ENCODE assay signal across 1 cellular context in genomic region chr6:21587182-21587924, GRCh38.
TF ChIP-seq lines count a peak whose summit lies in the region.

No MANE protein-coding gene starts in this region.

TF ChIP-seq in HEK293, 187 proteins besides CTCF, POLR2A, EP300 and RAD21 (continued from another document and continues in another):
- TF ChIP-seq, protein P1, sequence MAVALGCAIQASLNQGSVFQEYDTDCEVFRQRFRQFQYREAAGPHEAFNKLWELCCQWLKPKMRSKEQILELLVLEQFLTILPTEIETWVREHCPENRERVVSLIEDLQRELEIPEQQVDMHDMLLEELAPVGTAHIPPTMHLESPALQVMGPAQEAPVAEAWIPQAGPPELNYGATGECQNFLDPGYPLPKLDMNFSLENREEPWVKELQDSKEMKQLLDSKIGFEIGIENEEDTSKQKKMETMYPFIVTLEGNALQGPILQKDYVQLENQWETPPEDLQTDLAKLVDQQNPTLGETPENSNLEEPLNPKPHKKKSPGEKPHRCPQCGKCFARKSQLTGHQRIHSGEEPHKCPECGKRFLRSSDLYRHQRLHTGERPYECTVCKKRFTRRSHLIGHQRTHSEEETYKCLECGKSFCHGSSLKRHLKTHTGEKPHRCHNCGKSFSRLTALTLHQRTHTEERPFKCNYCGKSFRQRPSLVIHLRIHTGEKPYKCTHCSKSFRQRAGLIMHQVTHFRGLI (tag by site-specific recombination; IDR thresholded peaks at IDR 0.05) = 0 out of 2 replicates have a peak, but pooled peaks have one; percentile 33
- TF ChIP-seq ZBTB7A (tag by site-specific recombination; IDR thresholded peaks at IDR 0.05; ENCODE audit: low read depth) (no peak; the same call in 1 of the 2 replicates), ZNF664 (tag by site-specific recombination; IDR thresholded peaks at IDR 0.05) (no peak), PATZ1 (tag by site-specific recombination; IDR thresholded peaks at IDR 0.05) (peak; percentile 73), ZNF184 (tag by site-specific recombination; IDR thresholded peaks at IDR 0.05) (no peak), ZNF747 (tag by site-specific recombination; IDR thresholded peaks at IDR 0.05) (no peak), ZNF292 (tag by site-specific recombination; IDR thresholded peaks at IDR 0.05; ENCODE audit: borderline replicate concordance, low read depth) (no peak), ZBTB1 (tag by site-specific recombination; IDR thresholded peaks at IDR 0.05) (no peak), ZBTB8A (tag by site-specific recombination; IDR thresholded peaks at IDR 0.05) (peak; percentile 90), ZNF473 (tag by site-specific recombination; IDR thresholded peaks at IDR 0.05) (no peak), ZNF350 (tag by site-specific recombination; IDR thresholded peaks at IDR 0.05) (no peak), ZNF677 (tag by site-specific recombination; IDR thresholded peaks at IDR 0.05) (no peak), ZNF585B (tag by site-specific recombination; IDR thresholded peaks at IDR 0.05) (no peak), ZNF138 (tag by site-specific recombination; IDR thresholded peaks at IDR 0.05; ENCODE audit: borderline replicate concordance) (no peak), EGR2 (tag by site-specific recombination; IDR thresholded peaks at IDR 0.05; ENCODE audit: low read depth) (peak; percentile 98), ZBTB49 (tag by site-specific recombination; IDR thresholded peaks at IDR 0.05; ENCODE audit: low read depth) (no peak), KLF7 (tag by site-specific recombination; IDR thresholded peaks at IDR 0.05; ENCODE audit: borderline replicate concordance) (peak; percentile 95), ZNF555 (tag by site-specific recombination; conservative IDR thresholded peaks at IDR 0.05) (no peak), ZNF48 (tag by site-specific recombination; IDR thresholded peaks at IDR 0.05) (no peak), ZNF157 (tag by site-specific recombination; IDR thresholded peaks at IDR 0.05) (no peak), ZNF174 (tag by site-specific recombination; IDR thresholded peaks at IDR 0.05) (no peak), ZNF302 (tag by site-specific recombination; IDR thresholded peaks at IDR 0.05; ENCODE audit: low read depth) (no peak), ZNF140 (tag by site-specific recombination; IDR thresholded peaks at IDR 0.05) (no peak), ZNF843 (tag by site-specific recombination; IDR thresholded peaks at IDR 0.05) (peak; percentile 41; the same call in 1 of the 2 replicates), ZNF214 (tag by site-specific recombination; IDR thresholded peaks at IDR 0.05; ENCODE audit: borderline replicate concordance) (no peak), ZNF391 (tag by site-specific recombination; IDR thresholded peaks at IDR 0.05; ENCODE audit: borderline replicate concordance, low read depth) (no peak), SCRT2 (tag by site-specific recombination; IDR thresholded peaks at IDR 0.05) (peak; percentile 92), ZNF324 (tag by site-specific recombination; IDR thresholded peaks at IDR 0.05) (peak; percentile 48; the same call in 1 of the 2 replicates), ZXDB (tag by site-specific recombination; IDR thresholded peaks at IDR 0.05) (0 out of 2 replicates have a peak, but pooled peaks have one; percentile 59), ZNF398 (tag by site-specific recombination; IDR thresholded peaks at IDR 0.05) (peak; percentile 93), ZBTB6 (tag by site-specific recombination; IDR thresholded peaks at IDR 0.05) (no peak), KLF16 (tag by site-specific recombination; IDR thresholded peaks at IDR 0.05) (no peak), HOXA7 (CRISPR knock-in tag; IDR thresholded peaks at IDR 0.05; ENCODE audit: borderline replicate concordance) (no peak; the same call in 1 of the 2 replicates), ZNF658 (tag by site-specific recombination; IDR thresholded peaks at IDR 0.05) (no peak), ZBTB21 (tag by site-specific recombination; IDR thresholded peaks at IDR 0.05) (peak; percentile 76; the same call in 1 of the 2 replicates), ZNF24 (tag by site-specific recombination; IDR thresholded peaks at IDR 0.05) (no peak; the same call in 1 of the 2 replicates), KLF10 (tag by site-specific recombination; IDR thresholded peaks at IDR 0.05) (no peak), GFI1B (tag by site-specific recombination; IDR thresholded peaks at IDR 0.05) (no peak), ZBTB20 (tag by site-specific recombination; IDR thresholded peaks at IDR 0.05) (peak; percentile 76; the same call in 1 of the 2 replicates), ZNF596 (tag by site-specific recombination; IDR thresholded peaks at IDR 0.05) (no peak)
- TF ChIP-seq, protein P2, sequence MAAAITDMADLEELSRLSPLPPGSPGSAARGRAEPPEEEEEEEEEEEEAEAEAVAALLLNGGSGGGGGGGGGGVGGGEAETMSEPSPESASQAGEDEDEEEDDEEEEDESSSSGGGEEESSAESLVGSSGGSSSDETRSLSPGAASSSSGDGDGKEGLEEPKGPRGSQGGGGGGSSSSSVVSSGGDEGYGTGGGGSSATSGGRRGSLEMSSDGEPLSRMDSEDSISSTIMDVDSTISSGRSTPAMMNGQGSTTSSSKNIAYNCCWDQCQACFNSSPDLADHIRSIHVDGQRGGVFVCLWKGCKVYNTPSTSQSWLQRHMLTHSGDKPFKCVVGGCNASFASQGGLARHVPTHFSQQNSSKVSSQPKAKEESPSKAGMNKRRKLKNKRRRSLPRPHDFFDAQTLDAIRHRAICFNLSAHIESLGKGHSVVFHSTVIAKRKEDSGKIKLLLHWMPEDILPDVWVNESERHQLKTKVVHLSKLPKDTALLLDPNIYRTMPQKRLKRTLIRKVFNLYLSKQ (tag by site-specific recombination; IDR thresholded peaks at IDR 0.05; ENCODE audit: borderline replicate concordance) = no peak
- TF ChIP-seq, protein P3, sequence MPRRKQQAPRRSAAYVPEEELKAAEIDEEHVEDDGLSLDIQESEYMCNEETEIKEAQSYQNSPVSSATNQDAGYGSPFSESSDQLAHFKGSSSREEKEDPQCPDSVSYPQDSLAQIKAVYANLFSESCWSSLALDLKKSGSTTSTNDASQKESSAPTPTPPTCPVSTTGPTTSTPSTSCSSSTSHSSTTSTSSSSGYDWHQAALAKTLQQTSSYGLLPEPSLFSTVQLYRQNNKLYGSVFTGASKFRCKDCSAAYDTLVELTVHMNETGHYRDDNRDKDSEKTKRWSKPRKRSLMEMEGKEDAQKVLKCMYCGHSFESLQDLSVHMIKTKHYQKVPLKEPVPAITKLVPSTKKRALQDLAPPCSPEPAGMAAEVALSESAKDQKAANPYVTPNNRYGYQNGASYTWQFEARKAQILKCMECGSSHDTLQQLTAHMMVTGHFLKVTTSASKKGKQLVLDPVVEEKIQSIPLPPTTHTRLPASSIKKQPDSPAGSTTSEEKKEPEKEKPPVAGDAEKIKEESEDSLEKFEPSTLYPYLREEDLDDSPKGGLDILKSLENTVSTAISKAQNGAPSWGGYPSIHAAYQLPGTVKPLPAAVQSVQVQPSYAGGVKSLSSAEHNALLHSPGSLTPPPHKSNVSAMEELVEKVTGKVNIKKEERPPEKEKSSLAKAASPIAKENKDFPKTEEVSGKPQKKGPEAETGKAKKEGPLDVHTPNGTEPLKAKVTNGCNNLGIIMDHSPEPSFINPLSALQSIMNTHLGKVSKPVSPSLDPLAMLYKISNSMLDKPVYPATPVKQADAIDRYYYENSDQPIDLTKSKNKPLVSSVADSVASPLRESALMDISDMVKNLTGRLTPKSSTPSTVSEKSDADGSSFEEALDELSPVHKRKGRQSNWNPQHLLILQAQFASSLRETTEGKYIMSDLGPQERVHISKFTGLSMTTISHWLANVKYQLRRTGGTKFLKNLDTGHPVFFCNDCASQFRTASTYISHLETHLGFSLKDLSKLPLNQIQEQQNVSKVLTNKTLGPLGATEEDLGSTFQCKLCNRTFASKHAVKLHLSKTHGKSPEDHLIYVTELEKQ (tag by site-specific recombination; IDR thresholded peaks at IDR 0.05; ENCODE audit: borderline replicate concordance) = no peak
- TF ChIP-seq, protein P4, sequence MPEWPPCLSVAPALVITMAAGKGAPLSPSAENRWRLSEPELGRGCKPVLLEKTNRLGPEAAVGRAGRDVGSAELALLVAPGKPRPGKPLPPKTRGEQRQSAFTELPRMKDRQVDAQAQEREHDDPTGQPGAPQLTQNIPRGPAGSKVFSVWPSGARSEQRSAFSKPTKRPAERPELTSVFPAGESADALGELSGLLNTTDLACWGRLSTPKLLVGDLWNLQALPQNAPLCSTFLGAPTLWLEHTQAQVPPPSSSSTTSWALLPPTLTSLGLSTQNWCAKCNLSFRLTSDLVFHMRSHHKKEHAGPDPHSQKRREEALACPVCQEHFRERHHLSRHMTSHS (tag by site-specific recombination; IDR thresholded peaks at IDR 0.05) = no peak
- TF ChIP-seq, protein P5, sequence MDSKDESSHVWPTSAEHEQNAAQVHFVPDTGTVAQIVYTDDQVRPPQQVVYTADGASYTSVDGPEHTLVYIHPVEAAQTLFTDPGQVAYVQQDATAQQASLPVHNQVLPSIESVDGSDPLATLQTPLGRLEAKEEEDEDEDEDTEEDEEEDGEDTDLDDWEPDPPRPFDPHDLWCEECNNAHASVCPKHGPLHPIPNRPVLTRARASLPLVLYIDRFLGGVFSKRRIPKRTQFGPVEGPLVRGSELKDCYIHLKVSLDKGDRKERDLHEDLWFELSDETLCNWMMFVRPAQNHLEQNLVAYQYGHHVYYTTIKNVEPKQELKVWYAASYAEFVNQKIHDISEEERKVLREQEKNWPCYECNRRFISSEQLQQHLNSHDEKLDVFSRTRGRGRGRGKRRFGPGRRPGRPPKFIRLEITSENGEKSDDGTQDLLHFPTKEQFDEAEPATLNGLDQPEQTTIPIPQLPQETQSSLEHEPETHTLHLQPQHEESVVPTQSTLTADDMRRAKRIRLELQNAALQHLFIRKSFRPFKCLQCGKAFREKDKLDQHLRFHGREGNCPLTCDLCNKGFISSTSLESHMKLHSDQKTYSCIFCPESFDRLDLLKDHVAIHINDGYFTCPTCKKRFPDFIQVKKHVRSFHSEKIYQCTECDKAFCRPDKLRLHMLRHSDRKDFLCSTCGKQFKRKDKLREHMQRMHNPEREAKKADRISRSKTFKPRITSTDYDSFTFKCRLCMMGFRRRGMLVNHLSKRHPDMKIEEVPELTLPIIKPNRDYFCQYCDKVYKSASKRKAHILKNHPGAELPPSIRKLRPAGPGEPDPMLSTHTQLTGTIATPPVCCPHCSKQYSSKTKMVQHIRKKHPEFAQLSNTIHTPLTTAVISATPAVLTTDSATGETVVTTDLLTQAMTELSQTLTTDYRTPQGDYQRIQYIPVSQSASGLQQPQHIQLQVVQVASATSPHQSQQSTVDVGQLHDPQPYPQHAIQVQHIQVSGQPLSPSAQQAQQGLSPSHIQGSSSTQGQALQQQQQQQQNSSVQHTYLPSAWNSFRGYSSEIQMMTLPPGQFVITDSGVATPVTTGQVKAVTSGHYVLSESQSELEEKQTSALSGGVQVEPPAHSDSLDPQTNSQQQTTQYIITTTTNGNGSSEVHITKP (tag by site-specific recombination; IDR thresholded peaks at IDR 0.05) = peak; percentile 95
